2 cellular contexts compared by ENCODE assay signal in genomic region chr7:98229991-98230745, GRCh38.
TF ChIP-seq lines count a peak whose summit lies in the region.

No MANE protein-coding gene starts in this region.

TF ChIP-seq in GM23338, 12 proteins besides CTCF, POLR2A, EP300 and RAD21:
- no peak for TF ChIP-seq ETS1 (IDR thresholded peaks at IDR 0.05)
- TF ChIP-seq EZH2 (IDR thresholded peaks at IDR 0.05; ENCODE audit: low read depth, unreplicated experiment): no peak
- TF ChIP-seq NANOG (IDR thresholded peaks at IDR 0.05; ENCODE audit: borderline replicate concordance): no peak
- no peak for TF ChIP-seq ZNF114 (CRISPR knock-in tag; IDR thresholded peaks at IDR 0.05)
- TF ChIP-seq STAT1 (IDR thresholded peaks at IDR 0.05; ENCODE audit: unreplicated experiment): no peak
- TF ChIP-seq CREB1 (CRISPR knock-in tag; IDR thresholded peaks at IDR 0.05; ENCODE audit: low read depth): no peak
- no peak for TF ChIP-seq EZH2phosphoT487 (IDR thresholded peaks at IDR 0.05; ENCODE audit: unreplicated experiment)
- TF ChIP-seq JUNB (IDR thresholded peaks at IDR 0.05; ENCODE audit: unreplicated experiment): no peak
- no peak for TF ChIP-seq ZNF462 (CRISPR knock-in tag; IDR thresholded peaks at IDR 0.05)
- TF ChIP-seq ZNF331 (CRISPR knock-in tag; IDR thresholded peaks at IDR 0.05; ENCODE audit: low read depth): no peak
- TF ChIP-seq POLR2AphosphoS5 (IDR thresholded peaks at IDR 0.05; ENCODE audit: low read depth): no peak
- no peak for TF ChIP-seq REST (IDR thresholded peaks at IDR 0.05; ENCODE audit: unreplicated experiment)

TF ChIP-seq in GM12878, 131 proteins besides CTCF, POLR2A, EP300 and RAD21:
- TF ChIP-seq CEBPZ (IDR thresholded peaks at IDR 0.05; ENCODE audit: low read depth, low read length) (no peak), SPI1 (IDR thresholded peaks at IDR 0.05; ENCODE audit: borderline replicate concordance, insufficient read depth, low read depth, low read length) (no peak), DPF2 (IDR thresholded peaks at IDR 0.05) (no peak), HSF1 (IDR thresholded peaks at IDR 0.05; ENCODE audit: low read depth, low read length) (no peak), ZBTB33 (IDR thresholded peaks at IDR 0.05) (no peak), E2F8 (IDR thresholded peaks at IDR 0.05; ENCODE audit: low read depth, partially characterized antibody) (no peak), ZNF207 (IDR thresholded peaks at IDR 0.05; ENCODE audit: borderline replicate concordance) (no peak), ZBED1 (IDR thresholded peaks at IDR 0.05; ENCODE audit: borderline replicate concordance) (no peak), BRCA1 (IDR thresholded peaks at IDR 0.05; ENCODE audit: low read depth, low read length) (no peak), FOS (IDR thresholded peaks at IDR 0.05; ENCODE audit: borderline replicate concordance, extremely low read depth, insufficient read length) (no peak), ATF2 (IDR thresholded peaks at IDR 0.05; ENCODE audit: low read length) (no peak), KAT2A (conservative IDR thresholded peaks at IDR 0.05; ENCODE audit: control insufficient read depth, low read depth, low read length) (no peak), FOXM1 (IDR thresholded peaks at IDR 0.05; ENCODE audit: low read depth, low read length) (no peak), IKZF2 (IDR thresholded peaks at IDR 0.05) (no peak), RB1 (IDR thresholded peaks at IDR 0.05; ENCODE audit: borderline replicate concordance) (no peak), CBX3 (IDR thresholded peaks at IDR 0.05; ENCODE audit: borderline replicate concordance, low read depth) (no peak)
